8 cellular contexts compared by ENCODE assay signal in the genomic region with DNA sequence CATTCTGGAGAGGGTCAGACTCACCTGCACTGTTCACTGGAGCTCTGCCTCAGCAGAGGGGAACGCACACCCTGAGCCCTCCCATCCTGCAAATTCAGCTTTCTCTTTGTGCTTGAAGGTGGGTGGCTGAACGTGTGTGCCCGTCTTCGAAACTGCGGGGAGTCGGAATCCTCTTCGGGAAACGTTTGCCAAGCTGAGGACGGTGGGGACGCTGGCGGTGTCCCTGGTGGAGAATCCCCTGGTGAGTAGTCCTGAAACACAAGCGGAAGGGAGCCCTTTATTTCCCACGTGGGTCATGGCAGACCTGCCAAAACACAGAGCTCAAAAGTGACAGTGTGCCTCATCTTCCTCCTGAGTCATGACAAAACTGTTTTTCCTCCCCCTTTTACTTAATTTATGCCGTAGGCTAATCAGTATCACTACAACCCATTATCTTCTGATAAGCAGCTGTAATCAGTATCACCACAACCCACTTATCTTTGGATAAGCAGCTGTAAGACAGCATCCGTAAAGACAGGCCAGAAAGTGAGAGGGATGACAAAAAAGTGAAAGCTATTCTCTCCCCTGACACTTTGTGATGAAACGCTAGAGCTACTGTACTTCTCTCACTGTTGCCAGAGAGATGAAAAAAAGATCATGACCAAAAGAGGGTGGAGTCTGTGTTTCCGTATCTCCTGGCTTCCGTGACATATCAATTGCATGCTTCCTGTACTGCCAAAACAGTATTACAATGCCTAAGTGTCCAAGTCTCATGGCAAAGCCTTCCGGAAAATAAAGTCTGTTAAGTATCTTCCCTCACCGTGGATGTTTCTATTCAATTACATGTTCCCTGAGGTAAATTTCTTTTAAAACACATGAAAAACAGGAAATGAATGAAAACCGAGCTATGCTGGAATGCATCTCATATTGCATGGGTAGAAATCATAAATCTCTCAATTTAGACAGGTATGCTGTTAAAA.
A peak's percentile ranks its signal among the peaks of the same experiment; 100 is the strongest.
DNase-seq lines count a peak whose midpoint lies in the region; ATAC-seq and TF ChIP-seq lines count a peak whose summit lies in the region.

No MANE protein-coding gene starts in this region.

- ATAC-seq in GM19438 (IDR thresholded peaks at IDR 0.05; ENCODE audit: low read depth, unreplicated experiment) (peak; percentile 83), HG03520 (IDR thresholded peaks at IDR 0.05; ENCODE audit: unreplicated experiment) (peak; percentile 94)

- peak; percentile 16 for DNase-seq in A172 (ENCODE audit: low spot score)
- peak; percentile 16 to 20 for DNase-seq in activated CD8-positive, alpha-beta memory T cell treated with anti-CD3 and anti-CD28 coated beads for 4 hours (ENCODE audit: low read depth in 2 of 2)
- peak; percentile 86 for DNase-seq in fibroblast of the aortic adventitia (ENCODE audit: low read depth)
- peak; percentile 57 for DNase-seq in stimulated activated CD4-positive, alpha-beta T cell treated with anti-CD3 and anti-CD28 coated beads, Interleukin-4, amount 100 ng/mL, for 1 hour
- DNase-seq in NCI-H524 treated with DMSO at 0.1 percent for 48 hours (lab: John Stamatoyannopoulos, UW): no peak
- no peak for DNase-seq in NCI-H1417 (lab: John Stamatoyannopoulos, UW)

- H3K4me3 ChIP-seq in fibroblast of the aortic adventitia (ENCODE audit: low read depth, low read length): no peak overlapping the region

- TF ChIP-seq CTCF in fibroblast of the aortic adventitia (IDR thresholded peaks at IDR 0.05; ENCODE audit: insufficient read depth, low read length): no peak

Comparison
In these comparisons a context has a peak if more than half of its experiments do, and no peak if none do; other contexts are left out.
1. DNase-seq: peak in A172 (single experiment), activated CD8-positive, alpha-beta memory T cell treated with anti-CD3 and anti-CD28 coated beads for 4 hours (2 of 2), fibroblast of the aortic adventitia (single experiment) and stimulated activated CD4-positive, alpha-beta T cell treated with anti-CD3 and anti-CD28 coated beads, Interleukin-4, amount 100 ng/mL, for 1 hour (single experiment); none in NCI-H524 treated with DMSO at 0.1 percent for 48 hours (single experiment) and NCI-H1417 (0 of 3).